In genomic region chr6:168852336-168852884, GRCh38 we compare ENCODE assay signal across 14 cellular contexts.
DNase-seq lines count a peak whose midpoint lies in the region; ATAC-seq, FAIRE-seq and TF ChIP-seq lines count a peak whose summit lies in the region.
"Had no signal": no experiment of that assay in that cellular context is flagged by ENCODE, and none has a peak within 500 bp of the region (broad histone marks: within the 10 kb centered on the region; RNA-seq: fewer than 3 reads in every experiment).

No MANE protein-coding gene starts in this region.

- no TSS peak for BruUV-seq in K562 (replicated peaks; lab: Mats Ljungman, UMichigan)

- H3K9me3 ChIP-seq in K562 (replicated peaks; ENCODE audit: control insufficient read depth, insufficient read depth, low read depth, low read length) (no peaks in the 10 kb centered on the region), osteoblast (ENCODE audit: low read depth, low read length) (no peaks in the 10 kb centered on the region)
- H3K9me3 ChIP-seq: sigmoid colon, upper lobe of left lung had no signal

- WGBS in K562 (ENCODE audit: insufficient coverage, low coverage, missing lambda C conversion rate) = 0% methylated on average over 13 of the region's 13 CpGs

- H3K9me1 ChIP-seq in K562 (ENCODE audit: control insufficient read depth, insufficient read depth, low read length) = no peaks in the 10 kb centered on the region

- ATAC-seq in K562 = no peak; the same call in 1 of the 3 replicates
- no peak for ATAC-seq in HG03108 (IDR thresholded peaks at IDR 0.05; ENCODE audit: unreplicated experiment)
- ATAC-seq in HG03439 (IDR thresholded peaks at IDR 0.05; ENCODE audit: unreplicated experiment) = no peak

- intact Hi-C loops in K562 (cut with micrococcal nuclease) = no loop called here

- no peak overlapping the region for H3K9ac ChIP-seq in K562 (ENCODE audit: insufficient read depth in 1 of 2, low read depth in 2 of 2, low read length in 2 of 2)

- TF ChIP-seq CTCF in AG10803 (conservative IDR thresholded peaks at IDR 0.05; ENCODE audit: low read length) = no peak
- TF ChIP-seq CTCF in K562 (IDR thresholded peaks at IDR 0.05 in 2 of 3, conservative IDR thresholded peaks at IDR 0.05 in 1 of 3; ENCODE audit: insufficient read depth in 2 of 3, low read depth in 1 of 3, low read length in 3 of 3) = no peak
- no peak for TF ChIP-seq CTCF in osteoblast (IDR thresholded peaks at IDR 0.05; ENCODE audit: extremely low read depth, low read depth, low read length)

- H3K4me1 ChIP-seq in K562 (replicated peaks in 1 of 2; ENCODE audit: control insufficient read depth in 2 of 2, insufficient read depth in 2 of 2, low read length in 2 of 2) (no peaks in the 10 kb centered on the region; a peak in 1 of 5 replicates), osteoblast (ENCODE audit: insufficient read depth, low read length) (peaks cover 7% of the 10 kb centered on the region)
- H3K4me1 ChIP-seq: upper lobe of left lung had no signal

- FAIRE-seq in K562 (lab: Jason Lieb, UNC) = no peak
- FAIRE-seq: RCC 7860 had no signal

- POLR2A ChIA-PET in K562 (lab: Yijun Ruan, JAX) = interaction anchor here (0.7 to 0.8 kb wide), 2 partner anchors 15 to 490 kb away, joined by 3 to 4 read pairs; no protein-coding TSS in a partner anchor

- H3K79me2 ChIP-seq in K562 (ENCODE audit: control insufficient read depth, insufficient read depth, low read length) = no peaks in the 10 kb centered on the region
- no peaks in the 10 kb centered on the region for H3K79me2 ChIP-seq in osteoblast (ENCODE audit: insufficient read depth, low read length)

- TF ChIP-seq RAD21 in K562 (CRISPR knock-in tag; conservative IDR thresholded peaks at IDR 0.05 in 1 of 2, IDR thresholded peaks at IDR 0.05 in 1 of 2) = no peak

- DNase-seq in AG10803 (ENCODE audit: low read depth) (peak; percentile 10), NCI-H1092 (lab: John Stamatoyannopoulos, UW) (peak; percentile 48), K562 (ENCODE audit: extremely low read depth in 1 of 4, low spot score in 3 of 4) (no peak), osteoblast (ENCODE audit: insufficient read length, low spot score, missing footprints) (no peak), SKM-1 (lab: John Stamatoyannopoulos, UW; ENCODE audit: unreplicated experiment) (no peak)
- DNase-seq in activated CD4-positive, alpha-beta T cell treated with anti-CD3 and anti-CD28 coated beads for 1 hour = no peak
- DNase-seq: activated T-cell treated with anti-CD3 and anti-CD28 coated beads, Interleukin-2, amount 50 U/mL, for 48 hours; NCI-H2081; sigmoid colon; upper lobe of left lung had no signal

- H3K36me3 ChIP-seq in K562 (ENCODE audit: control insufficient read depth, insufficient read depth, low read length) = no peaks in the 10 kb centered on the region
- no peaks in the 10 kb centered on the region for H3K36me3 ChIP-seq in osteoblast (ENCODE audit: insufficient read depth, low read length)
- H3K36me3 ChIP-seq: sigmoid colon, upper lobe of left lung had no signal

- no peaks in the 10 kb centered on the region; the same call in 1 of the 2 replicates for H4K20me1 ChIP-seq in K562 (replicated peaks; ENCODE audit: control insufficient read depth, insufficient read depth, low read length)
- no peaks in the 10 kb centered on the region for H4K20me1 ChIP-seq in osteoblast (ENCODE audit: insufficient read depth, low read length)

- peaks cover 7 to 18% of the 10 kb centered on the region in 2 experiments; a peak in 3 of 5 replicates for H3K27me3 ChIP-seq in K562 (ENCODE audit: control insufficient read depth in 2 of 2, insufficient read depth in 2 of 2, low read length in 2 of 2)
- H3K27me3 ChIP-seq in osteoblast (ENCODE audit: insufficient read depth, low read length) = no peaks in the 10 kb centered on the region
- H3K27me3 ChIP-seq: sigmoid colon, upper lobe of left lung had no signal

- CTCF ChIA-PET in K562 (lab: Yijun Ruan, JAX; ENCODE audit: low intra/inter-chr PET ratio) = no interaction called here

- in situ Hi-C loops in K562 (cut with MboI) = no loop called here

- TF ChIP-seq EP300 in K562 (IDR thresholded peaks at IDR 0.05; ENCODE audit: low read length) = no peak

- peak overlapping the region; percentile 58 for H3K4me3 ChIP-seq in AG10803 (ENCODE audit: low read length)
- H3K4me3 ChIP-seq in K562 = no peak overlapping the region
- H3K4me3 ChIP-seq in osteoblast (ENCODE audit: insufficient read depth, low read length) = peak overlapping the region; percentile 73

- H3K4me2 ChIP-seq in K562 (ENCODE audit: insufficient read depth, low read length) (peak overlapping the region; percentile 7; the same call in 1 of the 2 replicates), osteoblast (ENCODE audit: insufficient read depth, low read length) (peak overlapping the region; percentile 94)

- H3K27ac ChIP-seq in K562 (ENCODE audit: extremely low read depth, low read depth, low read length) = no peak overlapping the region
- H3K27ac ChIP-seq in osteoblast (ENCODE audit: low read depth, low read length) = no peak overlapping the region
- H3K27ac ChIP-seq: C4-2B, upper lobe of left lung had no signal

- H2AFZ ChIP-seq in K562 (ENCODE audit: low read depth, low read length) (no peak overlapping the region), osteoblast (ENCODE audit: low read length) (peak overlapping the region; percentile 97)

- TF ChIP-seq POLR2A in K562 (conservative IDR thresholded peaks at IDR 0.05) = no peak

TF ChIP-seq in K562, 482 proteins besides CTCF, POLR2A, EP300 and RAD21:
- TF ChIP-seq MEF2D (tag; conservative IDR thresholded peaks at IDR 0.05; ENCODE audit: low read depth) (no peak), HSF4 (CRISPR knock-in tag; IDR thresholded peaks at IDR 0.05; ENCODE audit: borderline replicate concordance) (no peak), ZNF12 (CRISPR knock-in tag; IDR thresholded peaks at IDR 0.05) (no peak), ZFX (CRISPR knock-in tag; IDR thresholded peaks at IDR 0.05) (no peak), ZNF274 (IDR thresholded peaks at IDR 0.05; ENCODE audit: borderline replicate concordance, low read depth, low read length) (no peak), ETV6 (IDR thresholded peaks at IDR 0.05; ENCODE audit: borderline replicate concordance in 1 of 2, low read depth in 2 of 2, low read length in 1 of 2) (no peak), ETV6 (CRISPR knock-in tag; IDR thresholded peaks at IDR 0.05; ENCODE audit: borderline replicate concordance) (no peak), HNRNPK (IDR thresholded peaks at IDR 0.05; ENCODE audit: low read depth, low read length, poor library complexity, severe bottlenecking) (no peak), KAT8 (IDR thresholded peaks at IDR 0.05; ENCODE audit: low read depth) (no peak), NKRF (IDR thresholded peaks at IDR 0.05; ENCODE audit: borderline replicate concordance) (no peak), STAT5A (IDR thresholded peaks at IDR 0.05; ENCODE audit: borderline replicate concordance, low read length) (no peak), HDAC2 (IDR thresholded peaks at IDR 0.05) (no peak), TRIM24 (IDR thresholded peaks at IDR 0.05) (no peak), SMAD1 (IDR thresholded peaks at IDR 0.05; ENCODE audit: low read depth, low read length, partially characterized antibody) (no peak), IFI16 (CRISPR knock-in tag; IDR thresholded peaks at IDR 0.05) (no peak), OTX1 (CRISPR knock-in tag; IDR thresholded peaks at IDR 0.05) (no peak)

Comparison
In these comparisons a context has a peak if more than half of its experiments do, and no peak if none do; other contexts are left out.
1. DNase-seq: peak in AG10803 (single experiment) and NCI-H1092 (single experiment); none in K562 (0 of 4), osteoblast (single experiment), SKM-1 (single experiment) and activated CD4-positive, alpha-beta T cell treated with anti-CD3 and anti-CD28 coated beads for 1 hour (single experiment).